In the genomic region with DNA sequence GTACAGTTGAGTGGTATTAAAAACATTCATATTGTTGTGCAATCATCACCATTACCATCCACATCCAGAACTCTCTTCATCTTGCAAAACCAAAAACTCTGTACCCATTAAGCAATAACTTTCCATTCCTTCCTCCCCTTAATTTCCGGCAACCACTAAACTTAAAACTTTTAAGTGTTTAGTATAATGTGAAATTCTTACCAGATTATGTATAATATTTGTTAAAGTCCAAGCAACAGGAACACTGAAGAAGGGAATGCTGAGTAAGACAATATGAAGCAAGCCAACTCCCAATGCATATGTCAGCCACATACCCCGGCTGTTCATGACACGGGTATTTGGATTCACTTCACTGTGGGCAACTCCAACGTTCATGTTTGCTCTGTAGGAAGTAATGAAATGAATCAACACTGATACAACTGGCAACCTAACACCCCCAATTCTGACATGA, we compare ENCODE assay signal across 8 cellular contexts. TPM values are rescaled to one million over a fixed set of nuclear protein-coding genes. Genes with fewer than 3 reads are reported as not detected.
A peak's percentile ranks its signal among the peaks of the same experiment; 100 is the strongest.
DNase-seq lines count a peak whose midpoint lies in the region; ATAC-seq and TF ChIP-seq lines count a peak whose summit lies in the region.

No MANE protein-coding gene starts in this region.

- H3K27me3 ChIP-seq in GM23248 (replicated peaks; ENCODE audit: insufficient read depth) (no peaks in the 10 kb centered on the region), PC-9 (ENCODE audit: insufficient read depth, low read depth) (no peaks in the 10 kb centered on the region), suprapubic skin (no peaks in the 10 kb centered on the region)
- no peaks in the 10 kb centered on the region for H3K27me3 ChIP-seq in effector memory CD4-positive, alpha-beta T cell (replicated peaks; ENCODE audit: control insufficient read depth, insufficient read depth, low read length, poor library complexity, severe bottlenecking)

- peak overlapping the region; percentile 95 for H3K4me2 ChIP-seq in GM23248 (ENCODE audit: unreplicated experiment)
- H3K4me2 ChIP-seq in PC-9, result peak overlapping the region; percentile 78

- no peaks in the 10 kb centered on the region for H3K9me3 ChIP-seq in GM23248 (ENCODE audit: low read depth)
- H3K9me3 ChIP-seq in PC-9 (ENCODE audit: insufficient read depth, low read depth), result no peaks in the 10 kb centered on the region
- H3K9me3 ChIP-seq in effector memory CD4-positive, alpha-beta T cell (ENCODE audit: control insufficient read depth, low read length), result no peaks in the 10 kb centered on the region
- H3K9me3 ChIP-seq in suprapubic skin, result no peaks in the 10 kb centered on the region

- peak overlapping the region; percentile 75 for H3K27ac ChIP-seq in GM23248
- no peak overlapping the region for H3K27ac ChIP-seq in PC-9
- H3K27ac ChIP-seq in effector memory CD4-positive, alpha-beta T cell (ENCODE audit: insufficient read depth, low read length, poor library complexity, severe bottlenecking), result no peak overlapping the region
- no peak overlapping the region for H3K27ac ChIP-seq in suprapubic skin

- no TSS peak for BruUV-seq in PC-9 (replicated peaks; lab: Mats Ljungman, UMichigan)

- intact Hi-C loops in PC-9 (cut with micrococcal nuclease; ENCODE audit: unreplicated experiment), result no loop called here

- peak overlapping the region; percentile 93 for H3K4me3 Mint-ChIP-seq in progenitor cell of endocrine pancreas (ENCODE audit: low read depth)

- H3K9me2 ChIP-seq in GM23248 (ENCODE audit: insufficient read depth) (no peaks in the 10 kb centered on the region), PC-9 (ENCODE audit: insufficient read depth) (no peaks in the 10 kb centered on the region)

- TF ChIP-seq CTCF in PC-9 (conservative IDR thresholded peaks at IDR 0.05), result no peak
- TF ChIP-seq CTCF in progenitor cell of endocrine pancreas (IDR thresholded peaks at IDR 0.05; ENCODE audit: unreplicated experiment), result no peak
- no peak for TF ChIP-seq CTCF in suprapubic skin (IDR thresholded peaks at IDR 0.05)

- POLR2A ChIA-PET in PC-9 (lab: Charles Lee; ENCODE audit: unreplicated experiment), result no interaction called here

- in situ Hi-C loops in GM23248 (cut with MboI), result no loop called here

- ATAC-seq in GM21825 (IDR thresholded peaks at IDR 0.05; ENCODE audit: unreplicated experiment), result no peak

- H3K27ac Mint-ChIP-seq in progenitor cell of endocrine pancreas, result peak overlapping the region; percentile 49

- H3K4me1 ChIP-seq in GM23248 (ENCODE audit: insufficient read depth) (peaks cover 29% of the 10 kb centered on the region), PC-9 (replicated peaks; ENCODE audit: insufficient read depth) (peaks cover 11% of the 10 kb centered on the region), suprapubic skin (peaks cover 37% of the 10 kb centered on the region)
- H3K4me1 ChIP-seq in effector memory CD4-positive, alpha-beta T cell (ENCODE audit: control insufficient read depth, insufficient read depth, low read length, poor library complexity, severe bottlenecking), result peaks cover 18% of the 10 kb centered on the region

- 60 to 62% methylated on average over 4 of the region's 4 CpGs for WGBS in GM23248 (ENCODE audit: low coverage in 1 of 2, low lambda C conversion rate in 2 of 2, missing lambda C conversion rate in 2 of 2), 2 experiments
- 52% methylated on average over 4 of the region's 4 CpGs for WGBS in suprapubic skin

- no peaks in the 10 kb centered on the region for H4K20me1 ChIP-seq in GM23248 (ENCODE audit: insufficient read depth)
- no peaks in the 10 kb centered on the region for H4K20me1 ChIP-seq in PC-9 (ENCODE audit: insufficient read depth)

- DNase-seq in GM23248, result peak; percentile 63
- DNase-seq in PC-9, result no peak
- no peak for DNase-seq in effector memory CD4-positive, alpha-beta T cell
- no peak for DNase-seq in progenitor cell of endocrine pancreas (ENCODE audit: low spot score, unreplicated experiment)
- DNase-seq in activated gamma-delta T cell treated with Interleukin-2 at 50 U/mL for 16 hours, result no peak
- DNase-seq in suprapubic skin (ENCODE audit: low spot score in 2 of 2), result no peak
- no peak for DNase-seq in SW480 (ENCODE audit: low spot score)

- peaks cover 92% of the 10 kb centered on the region for H3K79me2 ChIP-seq in GM23248 (ENCODE audit: insufficient read depth)
- peaks cover 42% of the 10 kb centered on the region for H3K79me2 ChIP-seq in PC-9 (ENCODE audit: low read depth)

- CTCF ChIA-PET in PC-9 (lab: Charles Lee), result no interaction called here

- H3K27me3 Mint-ChIP-seq in progenitor cell of endocrine pancreas, result no peaks in the 10 kb centered on the region

- H3K36me3 ChIP-seq in GM23248 (ENCODE audit: low read depth), result peaks cover 36% of the 10 kb centered on the region
- no peaks in the 10 kb centered on the region for H3K36me3 ChIP-seq in PC-9 (ENCODE audit: low read depth)
- peaks cover 23% of the 10 kb centered on the region for H3K36me3 ChIP-seq in effector memory CD4-positive, alpha-beta T cell (ENCODE audit: control insufficient read depth, insufficient read depth, low read length)
- H3K36me3 ChIP-seq in suprapubic skin, result peaks cover 34% of the 10 kb centered on the region

- H3K36me3 Mint-ChIP-seq in progenitor cell of endocrine pancreas (ENCODE audit: insufficient read depth), result peaks cover 23% of the 10 kb centered on the region

- H3K9ac ChIP-seq in GM23248, result peak overlapping the region; percentile 85

- H3F3A ChIP-seq in GM23248 (ENCODE audit: insufficient read depth) (peaks cover 24% of the 10 kb centered on the region), PC-9 (ENCODE audit: insufficient read depth, low read depth) (peaks cover 8% of the 10 kb centered on the region; the same call in 1 of the 2 replicates)

- H3K4me1 Mint-ChIP-seq in progenitor cell of endocrine pancreas (ENCODE audit: low read depth), result peaks cover 28% of the 10 kb centered on the region

- TF ChIP-seq POLR2A in suprapubic skin (IDR thresholded peaks at IDR 0.05), result no peak

- peak overlapping the region; percentile 92 for H3K4me3 ChIP-seq in GM23248
- H3K4me3 ChIP-seq in PC-9, result peak overlapping the region; percentile 84; the same call in 1 of the 2 replicates
- H3K4me3 ChIP-seq in effector memory CD4-positive, alpha-beta T cell (ENCODE audit: insufficient read depth, low read depth, low read length, poor library complexity, severe bottlenecking), result peak overlapping the region; percentile 86
- no peak overlapping the region for H3K4me3 ChIP-seq in suprapubic skin

- H2AFZ ChIP-seq in GM23248, result no peak overlapping the region
- H2AFZ ChIP-seq in PC-9, result no peak overlapping the region

- no peaks in the 10 kb centered on the region for H3K9me3 Mint-ChIP-seq in progenitor cell of endocrine pancreas (ENCODE audit: low read depth)

- no peak for TF ChIP-seq EP300 in suprapubic skin (IDR thresholded peaks at IDR 0.05)

RNA-seq across cellular contexts. Expression of a gene that starts 1.9 kb away (rescaled TPM):
- total RNA-seq in GM23248 (2014; rRNA removed; shearing (Covaris generic)), result 71.3 and 74.2 TPM in 2 replicates
- polyA plus RNA-seq in GM23248 (2016; fragmentation: Nextera tagmentation; extraction: Ambion mirVana), result 133 and 150 TPM in 2 replicates
- total RNA-seq in PC-9 (2021) (21.2 and 32.7 TPM in 2 replicates), progenitor cell of endocrine pancreas (74.1 and 84.9 TPM in 2 replicates), suprapubic skin (100 to 1,000 TPM in 1 of 4 donors, 10 to 100 TPM in 3; 39.2 to 190 (median 74.8) TPM)

RNA-seq across cellular contexts. Expression of a gene that starts 2.0 kb away (rescaled TPM):
- total RNA-seq in GM23248 (2014; rRNA removed; shearing (Covaris generic)), result 18.2 and 18.7 TPM in 2 replicates
- polyA plus RNA-seq in GM23248 (2016; fragmentation: Nextera tagmentation; extraction: Ambion mirVana), result 22.2 and 22.3 TPM in 2 replicates
- total RNA-seq in PC-9 (2021) (18.6 and 20.0 TPM in 2 replicates), progenitor cell of endocrine pancreas (63.6 and 72.4 TPM in 2 replicates), suprapubic skin (10 to 100 TPM in 2 of 4 donors, 1 to 10 TPM in 2; 5.7 to 15.7 (median 11.0) TPM)

RNA-seq across cellular contexts. Expression of a gene that starts 19.7 kb away (rescaled TPM):
- 5.3 and 7.5 TPM in 2 replicates for total RNA-seq in GM23248 (2014; rRNA removed; shearing (Covaris generic))
- polyA plus RNA-seq in GM23248 (2016; fragmentation: Nextera tagmentation; extraction: Ambion mirVana), result 5.6 and 6.5 TPM in 2 replicates
- 4.6 and 5.7 TPM in 2 replicates for total RNA-seq in PC-9 (2021)
- total RNA-seq in progenitor cell of endocrine pancreas, result 12.1 and 12.8 TPM in 2 replicates
- 10 to 100 TPM in 1 of 4 donors, 1 to 10 TPM in 3; 3.1 to 14.3 (median 8.9) TPM for total RNA-seq in suprapubic skin
